Comparison of ENCODE assay signal across 7 cellular contexts in genomic region chr22:24156146-24156914, GRCh38. TPM values are rescaled to one million over a fixed set of nuclear protein-coding genes. Genes with fewer than 3 reads are reported as not detected.
A peak's percentile ranks its signal among the peaks of the same experiment; 100 is the strongest.
DNase-seq lines count a peak whose midpoint lies in the region; ATAC-seq and TF ChIP-seq lines count a peak whose summit lies in the region.

No MANE protein-coding gene starts in this region.

- H3K9ac ChIP-seq in SK-N-SH (peak overlapping the region; percentile 72), skeletal muscle tissue (ENCODE audit: low read depth in 1 of 3, low read length in 3 of 3) (peak overlapping the region; percentile 51 to 74 (median 61))

- H3K9me3 ChIP-seq in SK-N-SH (no peaks in the 10 kb centered on the region), skeletal muscle tissue (ENCODE audit: control insufficient read depth in 3 of 3, low read length in 3 of 3) (no peaks in the 10 kb centered on the region)

- TF ChIP-seq RAD21 in SK-N-SH (IDR thresholded peaks at IDR 0.05; ENCODE audit: low read length): no peak

- H3K27me3 ChIP-seq in SK-N-SH (ENCODE audit: insufficient read depth) (no peaks in the 10 kb centered on the region), skeletal muscle tissue (ENCODE audit: control insufficient read depth in 3 of 3, insufficient read depth in 3 of 3, low read length in 3 of 3) (no peaks in the 10 kb centered on the region)

- POLR2A ChIA-PET in SK-N-SH (lab: Yijun Ruan, JAX): interaction anchor here (1.2 to 2.1 kb wide), 2 partner anchors 9 to 145 kb away, joined by 4 to 10 read pairs; partner anchors contain the start of gene CABIN1

- H3K36me3 ChIP-seq in SK-N-SH (replicated peaks in 1 of 2; ENCODE audit: control insufficient read depth in 1 of 2, insufficient read depth in 2 of 2, low read length in 1 of 2): peaks cover 0 to 9% of the 10 kb centered on the region in 2 experiments
- peaks cover 0 to 8% (median 0%) of the 10 kb centered on the region in 3 donors for H3K36me3 ChIP-seq in skeletal muscle tissue (ENCODE audit: control insufficient read depth in 3 of 3, insufficient read depth in 3 of 3, low read length in 3 of 3)

- H3K4me2 ChIP-seq in SK-N-SH: peak overlapping the region; percentile 100

- no peak for TF ChIP-seq EP300 in SK-N-SH (IDR thresholded peaks at IDR 0.05; ENCODE audit: borderline replicate concordance in 1 of 2, low read depth in 1 of 2, low read length in 1 of 2)

- peaks cover 28% of the 10 kb centered on the region for H3K79me2 ChIP-seq in SK-N-SH (ENCODE audit: insufficient read depth)

- no peaks in the 10 kb centered on the region for H3K9me2 ChIP-seq in SK-N-SH

- ATAC-seq in GM18867 (IDR thresholded peaks at IDR 0.05; ENCODE audit: unreplicated experiment) (peak; percentile 41), HG02970 (IDR thresholded peaks at IDR 0.05; ENCODE audit: low FRiP score, unreplicated experiment) (peak; percentile 16), HG03378 (IDR thresholded peaks at IDR 0.05; ENCODE audit: unreplicated experiment) (no peak)
- peak; percentile 65 for ATAC-seq in activated naive CD8-positive, alpha-beta T cell treated with anti-CD3 and anti-CD28 coated beads, Interleukin-2, amount 50 U/mL, for 24 hours

- no peaks in the 10 kb centered on the region for H4K20me1 ChIP-seq in SK-N-SH (ENCODE audit: insufficient read depth)

- H3K36me3 Mint-ChIP-seq in activated naive CD8-positive, alpha-beta T cell treated with anti-CD3 and anti-CD28 coated beads, Interleukin-2, amount 50 U/mL, for 24 hours (ENCODE audit: low read depth): peaks cover 5% of the 10 kb centered on the region

- TF ChIP-seq CTCF in SK-N-SH (IDR thresholded peaks at IDR 0.05): no peak

- no peaks in the 10 kb centered on the region for H3F3A ChIP-seq in SK-N-SH (replicated peaks; ENCODE audit: insufficient read depth)

- no peak overlapping the region for H2AFZ ChIP-seq in SK-N-SH (ENCODE audit: low read depth)

- DNase-seq in SK-N-SH (peak; percentile 82), hepatic stellate cell (ENCODE audit: low spot score) (peak; percentile 77)
- peak; percentile 74 for DNase-seq in activated naive CD8-positive, alpha-beta T cell treated with anti-CD3 and anti-CD28 coated beads, Interleukin-2, amount 50 U/mL, for 24 hours

- peak overlapping the region; percentile 77 for H3K27ac Mint-ChIP-seq in activated naive CD8-positive, alpha-beta T cell treated with anti-CD3 and anti-CD28 coated beads, Interleukin-2, amount 50 U/mL, for 24 hours

- peaks cover 78% of the 10 kb centered on the region for H3K4me1 Mint-ChIP-seq in activated naive CD8-positive, alpha-beta T cell treated with anti-CD3 and anti-CD28 coated beads, Interleukin-2, amount 50 U/mL, for 24 hours

- CTCF ChIA-PET in SK-N-SH (lab: Yijun Ruan, JAX): interaction anchor here (0.6 to 5.6 kb wide), 30 partner anchors 10 to 388 kb away, joined by 3 to 83 read pairs (median 5); partner anchors contain the start of gene SUSD2

- H3K27ac ChIP-seq in SK-N-SH (ENCODE audit: low read depth in 2 of 2, low read length in 1 of 2) (peak overlapping the region; percentile 29 to 35), skeletal muscle tissue (ENCODE audit: low read depth, low read length) (peak overlapping the region; percentile 22)

- H3K9me3 Mint-ChIP-seq in activated naive CD8-positive, alpha-beta T cell treated with anti-CD3 and anti-CD28 coated beads, Interleukin-2, amount 50 U/mL, for 24 hours: no peaks in the 10 kb centered on the region

- peaks cover 15 to 33% of the 10 kb centered on the region in 2 experiments; a peak in 3 of 4 replicates for H3K4me1 ChIP-seq in SK-N-SH (ENCODE audit: control insufficient read depth in 1 of 2, insufficient read depth in 2 of 2, low read depth in 1 of 2, low read length in 1 of 2)
- peaks cover 46 to 57% (median 54%) of the 10 kb centered on the region in 3 donors for H3K4me1 ChIP-seq in skeletal muscle tissue (ENCODE audit: control insufficient read depth in 3 of 3, insufficient read depth in 3 of 3, low read length in 3 of 3)

- H3K27me3 Mint-ChIP-seq in activated naive CD8-positive, alpha-beta T cell treated with anti-CD3 and anti-CD28 coated beads, Interleukin-2, amount 50 U/mL, for 24 hours: no peaks in the 10 kb centered on the region

- H3K4me3 ChIP-seq in SK-N-SH (ENCODE audit: low read depth in 2 of 2, low read length in 1 of 2) (peak overlapping the region; percentile 75 to 78), skeletal muscle tissue (ENCODE audit: low read length in 3 of 3) (peak overlapping the region; percentile 83 to 91 (median 90))

- H3K4me3 Mint-ChIP-seq in activated naive CD8-positive, alpha-beta T cell treated with anti-CD3 and anti-CD28 coated beads, Interleukin-2, amount 50 U/mL, for 24 hours: peak overlapping the region; percentile 80

- WGBS in SK-N-SH (ENCODE audit: low lambda C conversion rate): 3% methylated on average over 32 of the region's 77 CpGs

TF ChIP-seq in SK-N-SH, 30 proteins besides CTCF, POLR2A, EP300 and RAD21:
- TF ChIP-seq NRF1 (IDR thresholded peaks at IDR 0.05; ENCODE audit: low read depth, low read length): 0 out of 2 replicates have a peak, but pooled peaks have one; percentile 13
- peak; percentile 34; the same call in 1 of the 2 replicates for TF ChIP-seq MXI1 (IDR thresholded peaks at IDR 0.05; ENCODE audit: low read depth, low read length)
- TF ChIP-seq TEAD4 (IDR thresholded peaks at IDR 0.05; ENCODE audit: borderline replicate concordance, insufficient read depth): no peak
- 0 out of 2 replicates have a peak, but pooled peaks have one; percentile 1 for TF ChIP-seq SMC3 (IDR thresholded peaks at IDR 0.05; ENCODE audit: low read depth, low read length)

RNA-seq across cellular contexts. Expression of gene SUSD2, which starts 25.0 kb away (rescaled TPM):
- 0.76 and 0.82 TPM in 2 replicates for polyA plus RNA-seq in SK-N-SH (2012; rRNA removed)
- polyA plus RNA-seq in SK-N-SH (2012; cell fraction: cytosol; rRNA removed): 0.18 and 0.26 TPM in 2 replicates
- polyA plus RNA-seq in SK-N-SH (2012; cell fraction: nucleus; rRNA removed): 1.7 and 2.2 TPM in 2 replicates
- 0.52 TPM for total RNA-seq in skeletal muscle tissue
